ENCODE assay signal across 16 cellular contexts in genomic region chr1:173444757-173445156, GRCh38. TPM values are rescaled to one million over a fixed set of nuclear protein-coding genes. Genes with fewer than 3 reads are reported as not detected.
DNase-seq lines count a peak whose midpoint lies in the region; ATAC-seq and TF ChIP-seq lines count a peak whose summit lies in the region.
"Had no signal": no experiment of that assay in that cellular context is flagged by ENCODE, and none has a peak within 500 bp of the region (broad histone marks: within the 10 kb centered on the region; RNA-seq: fewer than 3 reads in every experiment).

No MANE protein-coding gene starts in this region.

- H3K9me3 ChIP-seq in WERI-Rb-1 (ENCODE audit: severe bottlenecking): peaks cover 14% of the 10 kb centered on the region
- H3K9me3 ChIP-seq: prostate gland, upper lobe of right lung had no signal

- no peak for TF ChIP-seq POLR2A in GM18505 (IDR thresholded peaks at IDR 0.05; ENCODE audit: borderline replicate concordance, extremely low read depth, insufficient read depth, insufficient read length)

- H3K27me3 Mint-ChIP-seq in naive thymus-derived CD8-positive, alpha-beta T cell: no peaks in the 10 kb centered on the region

- peak; percentile 62 to 63 for ATAC-seq in activated CD4-positive, CD25-positive, alpha-beta regulatory T cell treated with anti-CD3 and anti-CD28 coated beads, Interleukin-2, amount 50 U/mL, for 24 hours
- ATAC-seq in HG02623 (IDR thresholded peaks at IDR 0.05; ENCODE audit: unreplicated experiment) (peak; percentile 53), GM19328 (IDR thresholded peaks at IDR 0.05; ENCODE audit: unreplicated experiment) (no peak), GM18505 (IDR thresholded peaks at IDR 0.05; ENCODE audit: unreplicated experiment) (no peak)
- peak; percentile 95 to 96 for ATAC-seq in naive thymus-derived CD8-positive, alpha-beta T cell
- ATAC-seq: Right ventricle myocardium inferior, upper lobe of right lung had no signal

- POLR2A ChIA-PET in naive thymus-derived CD8-positive, alpha-beta T cell (lab: Charles Lee): interaction anchor here (1.4 kb wide), 1 partner anchor 32 kb away, joined by 10 read pairs; the partner anchor contains the start of gene PRDX6

- peak overlapping the region; percentile 83 for H3K27ac ChIP-seq in WERI-Rb-1
- H3K27ac ChIP-seq: prostate gland, upper lobe of right lung had no signal

- H3K36me3 Mint-ChIP-seq in naive thymus-derived CD8-positive, alpha-beta T cell: peaks cover 34 to 45% (median 37%) of the 10 kb centered on the region in 3 donors

- peaks cover 16 to 40% (median 23%) of the 10 kb centered on the region in 4 donors for H3K4me1 Mint-ChIP-seq in naive thymus-derived CD8-positive, alpha-beta T cell

- no peaks in the 10 kb centered on the region for H3K27me3 ChIP-seq in WERI-Rb-1 (ENCODE audit: insufficient read depth, low read depth, severe bottlenecking)
- H3K27me3 ChIP-seq: upper lobe of right lung had no signal

- peak overlapping the region; percentile 27 for H3K4me3 ChIP-seq in WERI-Rb-1 (ENCODE audit: low read depth, low read length)
- H3K4me3 ChIP-seq: prostate gland, upper lobe of right lung had no signal

- DNase-seq in activated CD4-positive, CD25-positive, alpha-beta regulatory T cell (lab: John Stamatoyannopoulos, UW): no peak
- DNase-seq in WERI-Rb-1 (peak; percentile 32), NCI-H146 treated with DMSO at 0.1 percent for 48 hours (lab: John Stamatoyannopoulos, UW; ENCODE audit: unreplicated experiment) (no peak)
- DNase-seq in naive thymus-derived CD8-positive, alpha-beta T cell: peak in 6 of 10 donors; percentile 5 to 80 (median 42)
- DNase-seq: 8988T; activated CD8-positive, alpha-beta memory T cell treated with anti-CD3 and anti-CD28 coated beads, Interleukin-2, amount 50 U/mL, for 48 hours; COR-L47; GOT3; NCI-H446; upper lobe of right lung had no signal

- H3K36me3 ChIP-seq in WERI-Rb-1: peaks cover 13% of the 10 kb centered on the region
- H3K36me3 ChIP-seq: prostate gland, upper lobe of right lung had no signal

- peak overlapping the region; percentile 0 to 74 (median 42) for H3K27ac Mint-ChIP-seq in naive thymus-derived CD8-positive, alpha-beta T cell

- TF ChIP-seq CTCF in WERI-Rb-1 (IDR thresholded peaks at IDR 0.05; ENCODE audit: low read depth, low read length): no peak

- H3K4me3 Mint-ChIP-seq in naive thymus-derived CD8-positive, alpha-beta T cell: peak overlapping the region in 9 of 10 donors; percentile 19 to 67 (median 53)

- peaks cover 0 to 30% (median 12%) of the 10 kb centered on the region in 9 donors for H3K9me3 Mint-ChIP-seq in naive thymus-derived CD8-positive, alpha-beta T cell

RNA-seq across cellular contexts. Expression of gene PRDX6, which starts 32.4 kb away (rescaled TPM):
- 100 to 1,000 TPM; 109 to 115 TPM for total RNA-seq in naive thymus-derived CD8-positive, alpha-beta T cell
- 100 to 1,000 TPM; 181 to 269 (median 189) TPM for polyA plus RNA-seq in naive thymus-derived CD8-positive, alpha-beta T cell

Comparison
In these comparisons a context has a peak if more than half of its experiments do, and no peak if none do; other contexts are left out.
1. ATAC-seq: peak in activated CD4-positive, CD25-positive, alpha-beta regulatory T cell treated with anti-CD3 and anti-CD28 coated beads, Interleukin-2, amount 50 U/mL, for 24 hours (2 of 2), HG02623 (single experiment) and naive thymus-derived CD8-positive, alpha-beta T cell (2 of 2); none in GM19328 (single experiment) and GM18505 (single experiment).
2. DNase-seq: peak in WERI-Rb-1 (single experiment) and naive thymus-derived CD8-positive, alpha-beta T cell (6 of 10); none in activated CD4-positive, CD25-positive, alpha-beta regulatory T cell (0 of 4) and NCI-H146 treated with DMSO at 0.1 percent for 48 hours (single experiment).